10 cellular contexts compared by ENCODE assay signal in genomic region chr19:2603320-2603719, GRCh38.
A peak's percentile ranks its signal among the peaks of the same experiment; 100 is the strongest.
DNase-seq lines count a peak whose midpoint lies in the region; ATAC-seq, FAIRE-seq and TF ChIP-seq lines count a peak whose summit lies in the region.
"Had no signal": no experiment of that assay in that cellular context is flagged by ENCODE, and none has a peak within 500 bp of the region (broad histone marks: within the 10 kb centered on the region; RNA-seq: fewer than 3 reads in every experiment).

No MANE protein-coding gene starts in this region.

- CTCF ChIA-PET in MCF 10A (lab: Yijun Ruan, JAX) = no interaction called here

- peaks cover 0 to 7% of the 10 kb centered on the region in 2 donors for H3K4me1 ChIP-seq in breast epithelium
- H3K4me1 ChIP-seq in uterus = peaks cover 3% of the 10 kb centered on the region in 2 donors

- POLR2A ChIA-PET in MCF 10A (lab: Yijun Ruan, JAX) = interaction anchor here (1.0 to 5.6 kb wide), 2 partner anchors 126 to 175 kb away, joined by 3 to 34 read pairs; partner anchors contain the start of gene GADD45B

- DNase-seq in breast epithelium (ENCODE audit: low spot score in 2 of 2) = peak in 1 of 2 donors; percentile 52
- no peak for DNase-seq in MCF 10A (ENCODE audit: unreplicated experiment)
- DNase-seq in epithelial cell of proximal tubule (ENCODE audit: low read depth) = no peak
- DNase-seq in middle frontal gyrus (ENCODE audit: extremely low spot score, low spot score) = peak; percentile 9
- peak in 1 of 2 donors; percentile 58 for DNase-seq in uterus
- DNase-seq in urothelium cell line (ENCODE audit: low spot score) = no peak
- DNase-seq: AML-193 had no signal

- no peak for TF ChIP-seq POLR2A in breast epithelium (IDR thresholded peaks at IDR 0.05)
- TF ChIP-seq POLR2A in uterus (IDR thresholded peaks at IDR 0.05) = no peak

- no peaks in the 10 kb centered on the region for H3K27me3 ChIP-seq in breast epithelium
- H3K27me3 ChIP-seq in uterus = no peaks in the 10 kb centered on the region

- H3K36me3 Mint-ChIP-seq in MCF 10A (ENCODE audit: insufficient read depth, unreplicated experiment) = no peaks in the 10 kb centered on the region

- no peaks in the 10 kb centered on the region for H3K36me3 ChIP-seq in breast epithelium
- no peaks in the 10 kb centered on the region for H3K36me3 ChIP-seq in uterus

- ATAC-seq in HG03520 (IDR thresholded peaks at IDR 0.05; ENCODE audit: unreplicated experiment) (no peak), HG02763 (IDR thresholded peaks at IDR 0.05; ENCODE audit: unreplicated experiment) (no peak)

- intact Hi-C loops in breast epithelium (cut with DNase I; ENCODE audit: low total_unique reads) (no loop called here), MCF 10A (cut with micrococcal nuclease) (no loop called here), uterus (cut with DNase I; ENCODE audit: low total_unique reads) (no loop called here)

- FAIRE-seq in urothelium cell line (lab: Jason Lieb, UNC) = no peak

- peaks cover 10% of the 10 kb centered on the region for H3K27me3 Mint-ChIP-seq in MCF 10A (ENCODE audit: insufficient read depth, unreplicated experiment)

- peak overlapping the region; percentile 91 for H3K27ac ChIP-seq in breast epithelium
- peak overlapping the region; percentile 90 to 93 for H3K27ac ChIP-seq in uterus

- no peak for TF ChIP-seq CTCF in breast epithelium (IDR thresholded peaks at IDR 0.05)
- TF ChIP-seq CTCF in MCF 10A (IDR thresholded peaks at IDR 0.05; ENCODE audit: unreplicated experiment) = no peak
- TF ChIP-seq CTCF in epithelial cell of proximal tubule (conservative IDR thresholded peaks at IDR 0.05; ENCODE audit: low read depth, low read length) = no peak
- no peak for TF ChIP-seq CTCF in uterus (IDR thresholded peaks at IDR 0.05)

- H3K4me3 ChIP-seq in breast epithelium (peak overlapping the region; percentile 22 to 64 (median 42)), epithelial cell of proximal tubule (ENCODE audit: low read depth, low read length) (peak overlapping the region; percentile 8), uterus (peak overlapping the region; percentile 29 to 33)

- peaks cover 6% of the 10 kb centered on the region for H3K4me1 Mint-ChIP-seq in MCF 10A (ENCODE audit: insufficient read depth, unreplicated experiment)

- H3K9me3 Mint-ChIP-seq in MCF 10A (ENCODE audit: unreplicated experiment) = no peaks in the 10 kb centered on the region
- H3K9me3 Mint-ChIP-seq: activated T-helper 1 cell treated with anti-CD3 and anti-CD28 coated beads, Interleukin-12 subunit alpha, Interleukin-12 subunit beta, Interleukin-2, Interleukin-4 antibody, amounts not matched to agents 30 ng/mL and 10 ng/mL and 1 ng/mL, durations not matched to agents 14 hours and 24 hours and 36 hours had no signal

- no peak overlapping the region for H3K4me3 Mint-ChIP-seq in MCF 10A (ENCODE audit: unreplicated experiment)
- H3K4me3 Mint-ChIP-seq: activated T-helper 1 cell treated with anti-CD3 and anti-CD28 coated beads, Interleukin-12 subunit alpha, Interleukin-12 subunit beta, Interleukin-2, Interleukin-4 antibody, amounts not matched to agents 30 ng/mL and 10 ng/mL and 1 ng/mL, durations not matched to agents 14 hours and 24 hours and 36 hours had no signal

- H3K9me3 ChIP-seq in breast epithelium (no peaks in the 10 kb centered on the region), uterus (no peaks in the 10 kb centered on the region)

- BruUV-seq in MCF 10A (replicated peaks; lab: Mats Ljungman, UMichigan) = no TSS peak

- H3K27ac Mint-ChIP-seq in MCF 10A (ENCODE audit: low read depth, unreplicated experiment) = no peak overlapping the region
- H3K27ac Mint-ChIP-seq: activated T-helper 1 cell treated with anti-CD3 and anti-CD28 coated beads, Interleukin-12 subunit alpha, Interleukin-12 subunit beta, Interleukin-2, Interleukin-4 antibody, amounts not matched to agents 30 ng/mL and 10 ng/mL and 1 ng/mL, durations not matched to agents 14 hours and 24 hours and 36 hours had no signal
